ENCODE assay signal across 11 cellular contexts in the genomic region with DNA sequence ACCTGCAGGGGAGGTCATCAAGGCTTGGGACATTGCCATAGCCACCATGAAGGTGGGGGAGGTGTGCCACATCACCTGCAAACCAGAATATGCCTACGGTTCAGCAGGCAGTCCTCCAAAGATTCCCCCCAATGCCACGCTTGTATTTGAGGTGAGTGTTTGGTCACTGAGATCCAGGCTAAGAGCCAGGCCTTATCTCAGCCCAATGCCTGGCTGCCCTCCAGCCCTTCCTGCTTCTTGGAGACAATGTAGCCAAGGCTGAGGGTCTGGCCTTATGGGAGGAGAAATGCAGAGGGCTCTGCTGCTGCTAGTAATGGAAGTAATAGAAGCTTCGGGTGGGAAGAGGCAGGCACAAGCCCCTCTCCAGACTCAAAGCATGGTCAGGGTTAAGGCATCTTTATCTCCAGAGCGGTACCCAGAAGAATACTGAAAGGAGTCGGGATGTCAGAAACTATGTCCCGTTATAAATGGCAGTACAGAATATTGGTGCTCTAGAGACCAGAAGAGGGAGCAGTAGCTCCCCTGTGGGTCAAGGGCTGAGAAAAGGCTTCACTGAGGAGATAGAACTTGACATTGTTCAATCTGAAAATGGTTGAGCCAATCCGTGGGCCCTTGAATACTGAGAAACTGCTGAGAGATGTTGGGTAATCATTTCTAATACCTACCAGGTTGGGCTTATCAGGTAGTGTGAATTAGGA. TPM values are rescaled to one million over a fixed set of nuclear protein-coding genes. Genes with fewer than 3 reads are reported as not detected.
DNase-seq lines count a peak whose midpoint lies in the region; ATAC-seq and TF ChIP-seq lines count a peak whose summit lies in the region.
"Had no signal": no experiment of that assay in that cellular context is flagged by ENCODE, and none has a peak within 500 bp of the region (broad histone marks: within the 10 kb centered on the region; RNA-seq: fewer than 3 reads in every experiment).

No MANE protein-coding gene starts in this region.

- H3K36me3 ChIP-seq in mammary epithelial cell (ENCODE audit: insufficient read depth, low read length) (peaks cover 47% of the 10 kb centered on the region), left ventricle myocardium inferior (peaks cover 52% of the 10 kb centered on the region), testis (ENCODE audit: low read depth, missing control alignments) (no peaks in the 10 kb centered on the region), GM23338 (ENCODE audit: insufficient read depth) (peaks cover 65% of the 10 kb centered on the region)

- peaks cover 59% of the 10 kb centered on the region for H3F3A ChIP-seq in GM23338 (replicated peaks; ENCODE audit: low read depth)

- TF ChIP-seq POLR2A in testis (IDR thresholded peaks at IDR 0.05) = no peak

- H3K4me3 Mint-ChIP-seq in MCF 10A (ENCODE audit: unreplicated experiment) (peak overlapping the region; percentile 65), GM23338 (no peak overlapping the region)
- peak overlapping the region; percentile 61 for H3K4me3 Mint-ChIP-seq in activated naive CD8-positive, alpha-beta T cell treated with anti-CD3 and anti-CD28 coated beads, Interleukin-2, amount 10 ng/mL, durations not matched to agents 7 days and 5 days

- 85% methylated on average over 5 of the region's 7 CpGs for WGBS in mammary epithelial cell (ENCODE audit: low coverage, missing lambda C conversion rate)
- 47 to 81% methylated on average over 6 to 7 of the region's 7 CpGs for WGBS in testis, 2 donors

- H3K27me3 Mint-ChIP-seq in MCF 10A (ENCODE audit: insufficient read depth, unreplicated experiment) (no peaks in the 10 kb centered on the region), GM23338 (ENCODE audit: insufficient read depth, low read depth, poor library complexity) (peaks cover 17% of the 10 kb centered on the region)
- peaks cover 1% of the 10 kb centered on the region for H3K27me3 Mint-ChIP-seq in activated naive CD8-positive, alpha-beta T cell treated with anti-CD3 and anti-CD28 coated beads, Interleukin-2, amount 10 ng/mL, durations not matched to agents 7 days and 5 days
- H3K27me3 Mint-ChIP-seq: activated B cell treated with CpG ODN at 0.5 μM for 24 hours had no signal

- POLR2A ChIA-PET in MCF 10A (lab: Yijun Ruan, JAX) = interaction anchor here (8.2 kb wide), 1 partner anchor 15 kb away, joined by 128 read pairs; a partner anchor contains a TSS
- POLR2A ChIA-PET in activated naive CD8-positive, alpha-beta T cell treated with anti-CD3 and anti-CD28 coated beads, Interleukin-2, amount 10 ng/mL, durations not matched to agents 7 days and 5 days (lab: Charles Lee) = interaction anchor here (0.9 kb wide), 1 partner anchor 12 kb away, joined by 3 read pairs; no protein-coding TSS in a partner anchor

- H3K27me3 ChIP-seq in mammary epithelial cell (ENCODE audit: insufficient read depth, low read length) = no peaks in the 10 kb centered on the region
- H3K27me3 ChIP-seq in left ventricle myocardium inferior (ENCODE audit: low read depth) = no peaks in the 10 kb centered on the region
- no peaks in the 10 kb centered on the region for H3K27me3 ChIP-seq in testis
- H3K27me3 ChIP-seq in GM23338 (ENCODE audit: insufficient read depth) = no peaks in the 10 kb centered on the region

- ATAC-seq in activated naive CD8-positive, alpha-beta T cell treated with anti-CD3 and anti-CD28 coated beads, Interleukin-2, amount 10 ng/mL, durations not matched to agents 7 days and 5 days (ENCODE audit: low read depth) = no peak
- ATAC-seq in GM23338 = no peak

- CTCF ChIA-PET in MCF 10A (lab: Yijun Ruan, JAX) = interaction anchor here (3.8 kb wide), 1 partner anchor 15 kb away, joined by 26 read pairs; a partner anchor contains a TSS
- CTCF ChIA-PET in mammary epithelial cell (lab: Charles Lee; ENCODE audit: low non-redundant PET) = no interaction called here

- H3K9ac ChIP-seq in mammary epithelial cell (ENCODE audit: insufficient read depth, low read length) = no peak overlapping the region

- no TSS peak for BruUV-seq in MCF 10A (replicated peaks; lab: Mats Ljungman, UMichigan)
- BruUV-seq in mammary epithelial cell (replicated peaks; lab: Mats Ljungman, UMichigan) = no TSS peak

- DNase-seq in MCF 10A (ENCODE audit: unreplicated experiment) = no peak
- DNase-seq in mammary epithelial cell = no peak
- no peak for DNase-seq in activated naive CD8-positive, alpha-beta T cell treated with anti-CD3 and anti-CD28 coated beads, Interleukin-2, amount 10 ng/mL, durations not matched to agents 7 days and 5 days
- DNase-seq in left ventricle myocardium inferior = peak; percentile 48
- peak; percentile 91 for DNase-seq in testis
- DNase-seq in GM23338 (ENCODE audit: low spot score) = no peak
- DNase-seq in T-helper 1 cell = no peak
- no peak for DNase-seq in NCI-H1417 treated with DMSO at 0.1 percent for 48 hours (lab: John Stamatoyannopoulos, UW)
- DNase-seq: activated B cell treated with CpG ODN at 0.5 μM for 24 hours; stimulated activated naive CD4-positive, alpha-beta T cell had no signal

- peaks cover 52% of the 10 kb centered on the region for H3K79me2 ChIP-seq in mammary epithelial cell (ENCODE audit: insufficient read depth, low read length)
- peaks cover 40% of the 10 kb centered on the region for H3K79me2 ChIP-seq in GM23338 (replicated peaks; ENCODE audit: insufficient read depth)

- H3K4me1 Mint-ChIP-seq in MCF 10A (ENCODE audit: insufficient read depth, unreplicated experiment) = peaks cover 11% of the 10 kb centered on the region
- H3K4me1 Mint-ChIP-seq in activated naive CD8-positive, alpha-beta T cell treated with anti-CD3 and anti-CD28 coated beads, Interleukin-2, amount 10 ng/mL, durations not matched to agents 7 days and 5 days = peaks cover 28% of the 10 kb centered on the region
- peaks cover 23% of the 10 kb centered on the region for H3K4me1 Mint-ChIP-seq in GM23338

- H3K9me3 Mint-ChIP-seq in MCF 10A (ENCODE audit: unreplicated experiment) (no peaks in the 10 kb centered on the region), GM23338 (peaks cover 5% of the 10 kb centered on the region; the same call in 1 of the 3 replicates)
- H3K9me3 Mint-ChIP-seq in activated naive CD8-positive, alpha-beta T cell treated with anti-CD3 and anti-CD28 coated beads, Interleukin-2, amount 10 ng/mL, durations not matched to agents 7 days and 5 days = no peaks in the 10 kb centered on the region
- H3K9me3 Mint-ChIP-seq: activated B cell treated with CpG ODN at 0.5 μM for 24 hours had no signal

- in situ Hi-C loops in mammary epithelial cell (cut with MboI; ENCODE audit: low sequenced_read_pairs in 2 of 2) = no loop called here

- H4K20me1 ChIP-seq in mammary epithelial cell (ENCODE audit: insufficient read depth, low read length) (no peaks in the 10 kb centered on the region), GM23338 (replicated peaks; ENCODE audit: insufficient read depth) (peaks cover 50% of the 10 kb centered on the region)

- H3K27ac ChIP-seq in mammary epithelial cell (ENCODE audit: insufficient read depth, low read depth, low read length) (no peak overlapping the region), left ventricle myocardium inferior (replicated peaks) (peak overlapping the region; percentile 27), testis (no peak overlapping the region), GM23338 (ENCODE audit: low read depth) (no peak overlapping the region)

- H2AFZ ChIP-seq in mammary epithelial cell (ENCODE audit: low read depth, low read length) (no peak overlapping the region), GM23338 (no peak overlapping the region)

- H3K36me3 Mint-ChIP-seq in MCF 10A (ENCODE audit: insufficient read depth, unreplicated experiment) = peaks cover 70% of the 10 kb centered on the region
- H3K36me3 Mint-ChIP-seq in activated naive CD8-positive, alpha-beta T cell treated with anti-CD3 and anti-CD28 coated beads, Interleukin-2, amount 10 ng/mL, durations not matched to agents 7 days and 5 days = peaks cover 31% of the 10 kb centered on the region
- peaks cover 70% of the 10 kb centered on the region for H3K36me3 Mint-ChIP-seq in GM23338 (ENCODE audit: low read depth)

- no peak overlapping the region for H3K4me2 ChIP-seq in mammary epithelial cell (ENCODE audit: insufficient read depth, low read depth, low read length)
- H3K4me2 ChIP-seq in GM23338 = no peak overlapping the region

- intact Hi-C loops in MCF 10A (cut with micrococcal nuclease) = no loop called here
- intact Hi-C loops in mammary epithelial cell (cut with micrococcal nuclease) = no loop called here
- intact Hi-C loops in left ventricle myocardium inferior (cut with micrococcal nuclease) = no loop called here
- intact Hi-C loops in testis (cut with DNase I; ENCODE audit: low total_unique reads) = no loop called here

- peaks cover 38% of the 10 kb centered on the region for H3K4me1 ChIP-seq in mammary epithelial cell (ENCODE audit: insufficient read depth, low read length)
- H3K4me1 ChIP-seq in left ventricle myocardium inferior = peaks cover 68% of the 10 kb centered on the region
- H3K4me1 ChIP-seq in testis = peaks cover 19% of the 10 kb centered on the region
- peaks cover 21% of the 10 kb centered on the region for H3K4me1 ChIP-seq in GM23338 (ENCODE audit: insufficient read depth)

- H3K9me3 ChIP-seq in mammary epithelial cell (replicated peaks; ENCODE audit: insufficient read depth, low read length) = no peaks in the 10 kb centered on the region
- no peaks in the 10 kb centered on the region for H3K9me3 ChIP-seq in left ventricle myocardium inferior (replicated peaks)
- no peaks in the 10 kb centered on the region for H3K9me3 ChIP-seq in testis

- TF ChIP-seq CTCF in MCF 10A (IDR thresholded peaks at IDR 0.05; ENCODE audit: unreplicated experiment) = peak; percentile 5
- no peak for TF ChIP-seq CTCF in mammary epithelial cell (conservative IDR thresholded peaks at IDR 0.05 in 1 of 2, IDR thresholded peaks at IDR 0.05 in 1 of 2; ENCODE audit: extremely low read depth in 1 of 2, insufficient read depth in 1 of 2, low read depth in 1 of 2, low read length in 2 of 2)
- TF ChIP-seq CTCF in left ventricle myocardium inferior (IDR thresholded peaks at IDR 0.05; ENCODE audit: borderline replicate concordance) = peak; percentile 24
- no peak for TF ChIP-seq CTCF in testis (IDR thresholded peaks at IDR 0.05)
- peak in 1 of 2 experiments; percentile 21; a peak in 2 of 4 replicates for TF ChIP-seq CTCF in GM23338 (conservative IDR thresholded peaks at IDR 0.05; ENCODE audit: low read depth in 2 of 2)

- H3K27ac Mint-ChIP-seq in MCF 10A (ENCODE audit: low read depth, unreplicated experiment) = peak overlapping the region; percentile 77
- H3K27ac Mint-ChIP-seq in activated naive CD8-positive, alpha-beta T cell treated with anti-CD3 and anti-CD28 coated beads, Interleukin-2, amount 10 ng/mL, durations not matched to agents 7 days and 5 days = no peak overlapping the region
- no peak overlapping the region for H3K27ac Mint-ChIP-seq in GM23338
- H3K27ac Mint-ChIP-seq: activated B cell treated with CpG ODN at 0.5 μM for 24 hours had no signal

- dilution Hi-C loops in mammary epithelial cell (cut with HindIII; ENCODE audit: low sequenced_read_pairs) = no loop called here

- no peaks in the 10 kb centered on the region for H3K9me2 ChIP-seq in GM23338 (ENCODE audit: insufficient read depth)

- no peak overlapping the region for H3K4me3 ChIP-seq in mammary epithelial cell (replicated peaks in 1 of 3; ENCODE audit: insufficient read depth in 1 of 3, low read depth in 2 of 3, low read length in 3 of 3)
- peak overlapping the region; percentile 7 for H3K4me3 ChIP-seq in left ventricle myocardium inferior
- no peak overlapping the region for H3K4me3 ChIP-seq in testis
- no peak overlapping the region for H3K4me3 ChIP-seq in GM23338

RNA-seq across cellular contexts. Expression of a gene that starts 3.1 kb away (rescaled TPM):
- total RNA-seq in MCF 10A (2022) = 79.1 and 94.5 TPM in 2 replicates
- 100 to 1,000 TPM in 1 of 2 donors, 10 to 100 TPM in 1; 53.5 to 111 TPM for total RNA-seq in mammary epithelial cell
- 80.6 TPM for polyA plus RNA-seq in mammary epithelial cell
- polyA minus RNA-seq in mammary epithelial cell = 93.5 TPM
- 10 to 100 TPM; 62.3 to 67.7 TPM for total RNA-seq in activated naive CD8-positive, alpha-beta T cell treated with anti-CD3 and anti-CD28 coated beads, Interleukin-2, amount 10 ng/mL, durations not matched to agents 7 days and 5 days
- total RNA-seq in left ventricle myocardium inferior = 57.0 TPM
- total RNA-seq in testis = 10 to 100 TPM; 64.2 to 74.9 TPM
- polyA plus RNA-seq in testis (ENCODE audit: insufficient read depth, low read depth, low replicate concordance) = 154 TPM
- total RNA-seq in GM23338 (2014; rRNA removed; shearing (Covaris generic)) = 203 and 223 TPM in 2 replicates
- 117 and 126 TPM in 2 replicates for polyA plus RNA-seq in GM23338 (2016; fragmentation: Nextera tagmentation; extraction: Ambion mirVana)

RNA-seq across cellular contexts. Expression of a gene that starts 14.6 kb away (rescaled TPM):
- total RNA-seq in MCF 10A (2022) = 26.5 and 28.1 TPM in 2 replicates
- total RNA-seq in mammary epithelial cell = 10 to 100 TPM; 15.2 to 25.9 TPM
- polyA plus RNA-seq in mammary epithelial cell = 16.8 TPM
- 120 TPM for polyA minus RNA-seq in mammary epithelial cell
- 10 to 100 TPM; 66.2 to 66.8 TPM for total RNA-seq in activated naive CD8-positive, alpha-beta T cell treated with anti-CD3 and anti-CD28 coated beads, Interleukin-2, amount 10 ng/mL, durations not matched to agents 7 days and 5 days
- total RNA-seq in left ventricle myocardium inferior = 12.4 TPM
- total RNA-seq in testis = 10 to 100 TPM; 54.1 to 69.4 TPM
- 32.6 TPM for polyA plus RNA-seq in testis (ENCODE audit: insufficient read depth, low read depth, low replicate concordance)
- total RNA-seq in GM23338 (2014; rRNA removed; shearing (Covaris generic)) = 17.3 and 19.8 TPM in 2 replicates
- polyA plus RNA-seq in GM23338 (2016; fragmentation: Nextera tagmentation; extraction: Ambion mirVana) = 32.6 and 41.2 TPM in 2 replicates

RNA-seq across cellular contexts. Expression of a gene that starts 37.0 kb away (rescaled TPM):
- total RNA-seq in MCF 10A (2022) (not detected in 2 replicates), mammary epithelial cell (not detected), left ventricle myocardium inferior (1.2 TPM), testis (10 to 100 TPM in 1 of 2 donors, 1 to 10 TPM in 1; 2.6 to 10.6 TPM)
- polyA plus RNA-seq in mammary epithelial cell (not detected), testis (ENCODE audit: insufficient read depth, low read depth, low replicate concordance) (2.8 TPM), GM23338 (2016; fragmentation: Nextera tagmentation; extraction: Ambion mirVana) (0.40 and 0.66 TPM in 2 replicates)
- polyA minus RNA-seq in mammary epithelial cell = not detected
- not detected for total RNA-seq in activated naive CD8-positive, alpha-beta T cell treated with anti-CD3 and anti-CD28 coated beads, Interleukin-2, amount 10 ng/mL, durations not matched to agents 7 days and 5 days
- total RNA-seq in GM23338 (2014; rRNA removed; shearing (Covaris generic)) = not detected in 2 replicates
- total RNA-seq: activated B cell treated with CpG ODN at 0.5 μM for 24 hours had no signal
- polyA plus RNA-seq: keratinocyte had no signal

RNA-seq across cellular contexts. Expression of a gene that starts 59.0 kb away (rescaled TPM):
- total RNA-seq in MCF 10A (2022) (not detected in 2 replicates), mammary epithelial cell (not detected), left ventricle myocardium inferior (not detected), testis (1 to 10 TPM in 1 of 2 donors, under 1 TPM in 1; 0.81 to 4.7 TPM)
- polyA plus RNA-seq in mammary epithelial cell (not detected), testis (ENCODE audit: insufficient read depth, low read depth, low replicate concordance) (11.4 TPM), GM23338 (2016; fragmentation: Nextera tagmentation; extraction: Ambion mirVana) (not detected in 2 replicates)
- polyA minus RNA-seq in mammary epithelial cell = not detected
- total RNA-seq in activated naive CD8-positive, alpha-beta T cell treated with anti-CD3 and anti-CD28 coated beads, Interleukin-2, amount 10 ng/mL, durations not matched to agents 7 days and 5 days = under 1 TPM in 1 of 2 experiments, not detected in 1; 0.34 TPM
- not detected in 2 replicates for total RNA-seq in GM23338 (2014; rRNA removed; shearing (Covaris generic))
- total RNA-seq: activated B cell treated with CpG ODN at 0.5 μM for 24 hours had no signal
- polyA plus RNA-seq: keratinocyte had no signal

Comparison
In these comparisons a context has a peak if more than half of its experiments do, and no peak if none do; other contexts are left out.
1. CTCF ChIP-seq: peak in MCF 10A (single experiment) and left ventricle myocardium inferior (single experiment); none in mammary epithelial cell (0 of 2) and testis (0 of 3).
2. DNase-seq: peak in left ventricle myocardium inferior (single experiment) and testis (single experiment); none in MCF 10A (single experiment), mammary epithelial cell (single experiment), activated naive CD8-positive, alpha-beta T cell treated with anti-CD3 and anti-CD28 coated beads, Interleukin-2, amount 10 ng/mL, durations not matched to agents 7 days and 5 days (single experiment), GM23338 (single experiment), T-helper 1 cell (0 of 5) and NCI-H1417 treated with DMSO at 0.1 percent for 48 hours (single experiment).